In genomic region chr13:106815545-106815944, GRCh38 we compare ENCODE assay signal across 17 cellular contexts.
"Had no signal": no experiment of that assay in that cellular context is flagged by ENCODE, and none has a peak within 500 bp of the region (broad histone marks: within the 10 kb centered on the region; RNA-seq: fewer than 3 reads in every experiment).

No MANE protein-coding gene starts in this region.

- H3K36me3 Mint-ChIP-seq: naive thymus-derived CD4-positive, alpha-beta T cell; stimulated activated naive B cell treated with anti-CD40 and anti-IgM and Interleukin-4, amounts not matched to agents 10 μg/mL and 1 μg/mL and 100 μg/mL, for 72 hours had no signal

- H3K4me3 Mint-ChIP-seq: naive thymus-derived CD4-positive, alpha-beta T cell; nephron progenitor cell; stimulated activated naive B cell treated with anti-CD40 and anti-IgM and Interleukin-4, amounts not matched to agents 10 μg/mL and 1 μg/mL and 100 μg/mL, for 72 hours; stimulated activated naive CD8-positive, alpha-beta T cell treated with anti-CD3 and anti-CD28 coated beads, Interleukin-15, amount 100 ng/mL, for 72 hours had no signal

- DNase-seq: effector CD4-positive, alpha-beta T cell; heart left ventricle; hippocampal formation; kidney glomerular epithelial cell; naive thymus-derived CD4-positive, alpha-beta T cell; nephron progenitor cell; sigmoid colon; stimulated activated CD4-positive, alpha-beta T cell treated with anti-CD3 and anti-CD28 coated beads, Interleukin-2, amount 100 ng/mL, for 24 hours; stimulated activated CD4-positive, alpha-beta T cell treated with anti-CD3 and anti-CD28 coated beads, Interleukin-4, amount 100 ng/mL, for 4 hours; stimulated activated naive B cell treated with anti-CD40 and anti-IgM and Interleukin-4, amounts not matched to agents 10 μg/mL and 1 μg/mL and 100 μg/mL, for 72 hours; stimulated activated naive CD8-positive, alpha-beta T cell treated with anti-CD3 and anti-CD28 coated beads, Interleukin-15, amount 100 ng/mL, for 72 hours; testis had no signal

- H3K4me3 ChIP-seq: coronary artery, heart left ventricle, right atrium auricular region, sigmoid colon, skin epidermis, testis, tibial nerve had no signal

- ATAC-seq: esophagus mucosa; heart left ventricle; naive thymus-derived CD4-positive, alpha-beta T cell; stimulated activated naive B cell treated with anti-CD40 and anti-IgM and Interleukin-4, amounts not matched to agents 10 μg/mL and 1 μg/mL and 100 μg/mL, for 72 hours; stimulated activated naive CD8-positive, alpha-beta T cell treated with anti-CD3 and anti-CD28 coated beads, Interleukin-15, amount 100 ng/mL, for 72 hours had no signal

- H3K9me3 Mint-ChIP-seq: nephron progenitor cell; stimulated activated naive B cell treated with anti-CD40 and anti-IgM and Interleukin-4, amounts not matched to agents 10 μg/mL and 1 μg/mL and 100 μg/mL, for 72 hours; stimulated activated naive CD8-positive, alpha-beta T cell treated with anti-CD3 and anti-CD28 coated beads, Interleukin-15, amount 100 ng/mL, for 72 hours had no signal

- H3K4me1 Mint-ChIP-seq: naive thymus-derived CD4-positive, alpha-beta T cell; stimulated activated naive CD8-positive, alpha-beta T cell treated with anti-CD3 and anti-CD28 coated beads, Interleukin-15, amount 100 ng/mL, for 72 hours had no signal

- H3K9me3 ChIP-seq: heart left ventricle, right atrium auricular region, sigmoid colon, testis, tibial nerve had no signal

- H3K27me3 ChIP-seq: heart left ventricle, right atrium auricular region, sigmoid colon, testis, tibial nerve had no signal

- H3K36me3 ChIP-seq: heart left ventricle, right atrium auricular region, sigmoid colon, tibial nerve had no signal

- H3K27ac ChIP-seq: coronary artery, heart left ventricle, right atrium auricular region, sigmoid colon, skin epidermis, testis, tibial nerve had no signal

- H3K27ac Mint-ChIP-seq: naive thymus-derived CD4-positive, alpha-beta T cell; stimulated activated naive B cell treated with anti-CD40 and anti-IgM and Interleukin-4, amounts not matched to agents 10 μg/mL and 1 μg/mL and 100 μg/mL, for 72 hours; stimulated activated naive CD8-positive, alpha-beta T cell treated with anti-CD3 and anti-CD28 coated beads, Interleukin-15, amount 100 ng/mL, for 72 hours had no signal

- H3K4me1 ChIP-seq: right atrium auricular region, sigmoid colon, testis, tibial nerve had no signal
